ENCODE assay signal across 1 cellular context in genomic region chr1:100462291-100463040, GRCh38.
TF ChIP-seq lines count a peak whose summit lies in the region.

No MANE protein-coding gene starts in this region.

TF ChIP-seq in H1, 55 proteins besides CTCF, POLR2A, EP300 and RAD21 (continued from another document):
- TF ChIP-seq, protein P1, sequence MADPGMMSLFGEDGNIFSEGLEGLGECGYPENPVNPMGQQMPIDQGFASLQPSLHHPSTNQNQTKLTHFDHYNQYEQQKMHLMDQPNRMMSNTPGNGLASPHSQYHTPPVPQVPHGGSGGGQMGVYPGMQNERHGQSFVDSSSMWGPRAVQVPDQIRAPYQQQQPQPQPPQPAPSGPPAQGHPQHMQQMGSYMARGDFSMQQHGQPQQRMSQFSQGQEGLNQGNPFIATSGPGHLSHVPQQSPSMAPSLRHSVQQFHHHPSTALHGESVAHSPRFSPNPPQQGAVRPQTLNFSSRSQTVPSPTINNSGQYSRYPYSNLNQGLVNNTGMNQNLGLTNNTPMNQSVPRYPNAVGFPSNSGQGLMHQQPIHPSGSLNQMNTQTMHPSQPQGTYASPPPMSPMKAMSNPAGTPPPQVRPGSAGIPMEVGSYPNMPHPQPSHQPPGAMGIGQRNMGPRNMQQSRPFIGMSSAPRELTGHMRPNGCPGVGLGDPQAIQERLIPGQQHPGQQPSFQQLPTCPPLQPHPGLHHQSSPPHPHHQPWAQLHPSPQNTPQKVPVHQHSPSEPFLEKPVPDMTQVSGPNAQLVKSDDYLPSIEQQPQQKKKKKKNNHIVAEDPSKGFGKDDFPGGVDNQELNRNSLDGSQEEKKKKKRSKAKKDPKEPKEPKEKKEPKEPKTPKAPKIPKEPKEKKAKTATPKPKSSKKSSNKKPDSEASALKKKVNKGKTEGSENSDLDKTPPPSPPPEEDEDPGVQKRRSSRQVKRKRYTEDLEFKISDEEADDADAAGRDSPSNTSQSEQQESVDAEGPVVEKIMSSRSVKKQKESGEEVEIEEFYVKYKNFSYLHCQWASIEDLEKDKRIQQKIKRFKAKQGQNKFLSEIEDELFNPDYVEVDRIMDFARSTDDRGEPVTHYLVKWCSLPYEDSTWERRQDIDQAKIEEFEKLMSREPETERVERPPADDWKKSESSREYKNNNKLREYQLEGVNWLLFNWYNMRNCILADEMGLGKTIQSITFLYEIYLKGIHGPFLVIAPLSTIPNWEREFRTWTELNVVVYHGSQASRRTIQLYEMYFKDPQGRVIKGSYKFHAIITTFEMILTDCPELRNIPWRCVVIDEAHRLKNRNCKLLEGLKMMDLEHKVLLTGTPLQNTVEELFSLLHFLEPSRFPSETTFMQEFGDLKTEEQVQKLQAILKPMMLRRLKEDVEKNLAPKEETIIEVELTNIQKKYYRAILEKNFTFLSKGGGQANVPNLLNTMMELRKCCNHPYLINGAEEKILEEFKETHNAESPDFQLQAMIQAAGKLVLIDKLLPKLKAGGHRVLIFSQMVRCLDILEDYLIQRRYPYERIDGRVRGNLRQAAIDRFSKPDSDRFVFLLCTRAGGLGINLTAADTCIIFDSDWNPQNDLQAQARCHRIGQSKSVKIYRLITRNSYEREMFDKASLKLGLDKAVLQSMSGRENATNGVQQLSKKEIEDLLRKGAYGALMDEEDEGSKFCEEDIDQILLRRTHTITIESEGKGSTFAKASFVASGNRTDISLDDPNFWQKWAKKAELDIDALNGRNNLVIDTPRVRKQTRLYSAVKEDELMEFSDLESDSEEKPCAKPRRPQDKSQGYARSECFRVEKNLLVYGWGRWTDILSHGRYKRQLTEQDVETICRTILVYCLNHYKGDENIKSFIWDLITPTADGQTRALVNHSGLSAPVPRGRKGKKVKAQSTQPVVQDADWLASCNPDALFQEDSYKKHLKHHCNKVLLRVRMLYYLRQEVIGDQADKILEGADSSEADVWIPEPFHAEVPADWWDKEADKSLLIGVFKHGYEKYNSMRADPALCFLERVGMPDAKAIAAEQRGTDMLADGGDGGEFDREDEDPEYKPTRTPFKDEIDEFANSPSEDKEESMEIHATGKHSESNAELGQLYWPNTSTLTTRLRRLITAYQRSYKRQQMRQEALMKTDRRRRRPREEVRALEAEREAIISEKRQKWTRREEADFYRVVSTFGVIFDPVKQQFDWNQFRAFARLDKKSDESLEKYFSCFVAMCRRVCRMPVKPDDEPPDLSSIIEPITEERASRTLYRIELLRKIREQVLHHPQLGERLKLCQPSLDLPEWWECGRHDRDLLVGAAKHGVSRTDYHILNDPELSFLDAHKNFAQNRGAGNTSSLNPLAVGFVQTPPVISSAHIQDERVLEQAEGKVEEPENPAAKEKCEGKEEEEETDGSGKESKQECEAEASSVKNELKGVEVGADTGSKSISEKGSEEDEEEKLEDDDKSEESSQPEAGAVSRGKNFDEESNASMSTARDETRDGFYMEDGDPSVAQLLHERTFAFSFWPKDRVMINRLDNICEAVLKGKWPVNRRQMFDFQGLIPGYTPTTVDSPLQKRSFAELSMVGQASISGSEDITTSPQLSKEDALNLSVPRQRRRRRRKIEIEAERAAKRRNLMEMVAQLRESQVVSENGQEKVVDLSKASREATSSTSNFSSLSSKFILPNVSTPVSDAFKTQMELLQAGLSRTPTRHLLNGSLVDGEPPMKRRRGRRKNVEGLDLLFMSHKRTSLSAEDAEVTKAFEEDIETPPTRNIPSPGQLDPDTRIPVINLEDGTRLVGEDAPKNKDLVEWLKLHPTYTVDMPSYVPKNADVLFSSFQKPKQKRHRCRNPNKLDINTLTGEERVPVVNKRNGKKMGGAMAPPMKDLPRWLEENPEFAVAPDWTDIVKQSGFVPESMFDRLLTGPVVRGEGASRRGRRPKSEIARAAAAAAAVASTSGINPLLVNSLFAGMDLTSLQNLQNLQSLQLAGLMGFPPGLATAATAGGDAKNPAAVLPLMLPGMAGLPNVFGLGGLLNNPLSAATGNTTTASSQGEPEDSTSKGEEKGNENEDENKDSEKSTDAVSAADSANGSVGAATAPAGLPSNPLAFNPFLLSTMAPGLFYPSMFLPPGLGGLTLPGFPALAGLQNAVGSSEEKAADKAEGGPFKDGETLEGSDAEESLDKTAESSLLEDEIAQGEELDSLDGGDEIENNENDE (IDR thresholded peaks at IDR 0.05; ENCODE audit: insufficient replicate concordance, low read length): peak; percentile 89
- TF ChIP-seq FOSL1 (IDR thresholded peaks at IDR 0.05; ENCODE audit: insufficient read depth, low read depth, low read length): no peak
- TF ChIP-seq CREB1 (IDR thresholded peaks at IDR 0.05): 0 out of 2 replicates have a peak, but pooled peaks have one; percentile 20
- peak; percentile 56 for TF ChIP-seq MAX (IDR thresholded peaks at IDR 0.05)
- TF ChIP-seq HDAC2 (IDR thresholded peaks at IDR 0.05; ENCODE audit: borderline replicate concordance in 1 of 2, low read depth in 2 of 2, low read length in 2 of 2): peak in 1 of 2 experiments; percentile 69; a peak in 2 of 4 replicates
